In genomic region chr5:56124885-56125250, GRCh38 we compare ENCODE assay signal across 16 cellular contexts.
A peak's percentile ranks its signal among the peaks of the same experiment; 100 is the strongest.
DNase-seq lines count a peak whose midpoint lies in the region; TF ChIP-seq lines count a peak whose summit lies in the region.
"Had no signal": no experiment of that assay in that cellular context is flagged by ENCODE, and none has a peak within 500 bp of the region (broad histone marks: within the 10 kb centered on the region; RNA-seq: fewer than 3 reads in every experiment).

No MANE protein-coding gene starts in this region.

- no peak for TF ChIP-seq CTCF in Peyer's patch (IDR thresholded peaks at IDR 0.05)

- no peaks in the 10 kb centered on the region for H3K4me1 ChIP-seq in Peyer's patch
- H3K4me1 ChIP-seq in thymus (ENCODE audit: control insufficient read depth, insufficient read depth, low read length), result peaks cover 5% of the 10 kb centered on the region

- no peak for TF ChIP-seq POLR2A in Peyer's patch (IDR thresholded peaks at IDR 0.05)

- H3K27me3 ChIP-seq in Peyer's patch (no peaks in the 10 kb centered on the region), thymus (ENCODE audit: control insufficient read depth, insufficient read depth) (no peaks in the 10 kb centered on the region)
- H3K27me3 ChIP-seq: dorsolateral prefrontal cortex, pancreas had no signal

- no peak overlapping the region for H3K4me3 ChIP-seq in Peyer's patch
- no peak overlapping the region for H3K4me3 ChIP-seq in thymus (ENCODE audit: low read length)
- H3K4me3 ChIP-seq: dorsolateral prefrontal cortex, pancreas, thoracic aorta had no signal

- peak overlapping the region in 3 of 4 donors; percentile 2 to 68 (median 33) for H3K27ac ChIP-seq in Peyer's patch
- H3K27ac ChIP-seq in thymus (ENCODE audit: low read depth), result peak overlapping the region; percentile 22
- H3K27ac ChIP-seq: dorsolateral prefrontal cortex, thoracic aorta had no signal

- H3K9me3 ChIP-seq in Peyer's patch, result no peaks in the 10 kb centered on the region
- no peaks in the 10 kb centered on the region for H3K9me3 ChIP-seq in thymus (ENCODE audit: control insufficient read depth)
- H3K9me3 ChIP-seq: pancreas, thoracic aorta had no signal

- DNase-seq in SIG-M5 treated with dmso at 0.1 percent for 504 hours (lab: John Stamatoyannopoulos, UW; ENCODE audit: unreplicated experiment) (peak; percentile 25), SIG-M5 (lab: John Stamatoyannopoulos, UW) (no peak), Peyer's patch (no peak), fibroblast of peridontal ligament (ENCODE audit: extremely low read depth) (peak; percentile 39), NCI-H226 (no peak), T1000 (lab: John Stamatoyannopoulos, UW) (no peak), SW480 (ENCODE audit: low spot score) (no peak)
- DNase-seq: CD8-positive, alpha-beta T cell; DMS79 treated with DMSO at 0.1 percent for 48 hours; dorsolateral prefrontal cortex; HFFc6; NCI-H1048; NCI-H2171; pancreas had no signal

- H3K36me3 ChIP-seq in Peyer's patch (no peaks in the 10 kb centered on the region), thymus (ENCODE audit: control insufficient read depth, insufficient read depth) (no peaks in the 10 kb centered on the region)
- H3K36me3 ChIP-seq: pancreas, thoracic aorta had no signal

Comparison
In these comparisons a context has a peak if more than half of its experiments do, and no peak if none do; other contexts are left out.
1. DNase-seq: peak in SIG-M5 treated with dmso at 0.1 percent for 504 hours (single experiment) and fibroblast of peridontal ligament (single experiment); none in SIG-M5 (single experiment), Peyer's patch (0 of 3), NCI-H226 (single experiment), T1000 (single experiment) and SW480 (single experiment).